In the genomic region with DNA sequence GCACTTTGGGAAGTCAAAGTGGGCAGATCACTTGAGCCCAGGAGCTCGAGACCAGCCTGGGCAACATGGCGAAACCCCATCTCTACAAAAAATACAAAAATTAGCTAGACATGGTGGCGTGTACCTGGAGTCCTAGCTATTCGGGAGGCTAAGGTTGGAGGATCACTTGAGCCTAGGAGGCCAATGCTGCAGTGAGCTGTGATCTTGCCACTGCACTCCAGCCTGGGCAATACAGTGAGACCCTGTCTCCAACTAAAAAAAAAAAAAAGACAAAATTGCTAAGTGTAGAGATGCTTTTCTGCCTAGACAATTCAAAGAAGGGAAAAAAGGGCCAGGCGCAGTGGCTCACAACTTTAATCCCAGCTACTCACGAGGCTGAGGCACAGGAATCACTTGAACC, we compare ENCODE assay signal across 20 cellular contexts. TPM values are rescaled to one million over a fixed set of nuclear protein-coding genes. Genes with fewer than 3 reads are reported as not detected.
DNase-seq lines count a peak whose midpoint lies in the region; ATAC-seq, FAIRE-seq and TF ChIP-seq lines count a peak whose summit lies in the region.
"Had no signal": no experiment of that assay in that cellular context is flagged by ENCODE, and none has a peak within 500 bp of the region (broad histone marks: within the 10 kb centered on the region; RNA-seq: fewer than 3 reads in every experiment).

No MANE protein-coding gene starts in this region.

- H3T11ph ChIP-seq in H9 (ENCODE audit: low read length), result no peak overlapping the region

- peaks cover 10% of the 10 kb centered on the region; the same call in 1 of the 2 replicates for H3K79me2 ChIP-seq in H9 (ENCODE audit: insufficient read depth, low read length)
- H3K79me2 ChIP-seq in K562 (ENCODE audit: control insufficient read depth, insufficient read depth, low read length), result peaks cover 15% of the 10 kb centered on the region

- no peak overlapping the region for H4K91ac ChIP-seq in H9 (ENCODE audit: insufficient read length, low read depth, low read length)

- BruUV-seq in Caco-2 (replicated peaks; lab: Mats Ljungman, UMichigan) (no TSS peak), K562 (replicated peaks; lab: Mats Ljungman, UMichigan) (no TSS peak)

- H3K4me1 ChIP-seq in Caco-2 (peaks cover 10% of the 10 kb centered on the region), H9 (ENCODE audit: insufficient read depth, low read length) (no peaks in the 10 kb centered on the region), K562 (replicated peaks in 1 of 2; ENCODE audit: control insufficient read depth in 2 of 2, insufficient read depth in 2 of 2, low read length in 2 of 2) (no peaks in the 10 kb centered on the region; a peak in 2 of 5 replicates)
- peaks cover 13% of the 10 kb centered on the region for H3K4me1 ChIP-seq in CD8-positive, alpha-beta T cell (ENCODE audit: insufficient read depth, low read length)

- no peak overlapping the region for H2AK5ac ChIP-seq in H9 (ENCODE audit: insufficient read length, low read length)

- no peak for TF ChIP-seq RAD21 in K562 (CRISPR knock-in tag; conservative IDR thresholded peaks at IDR 0.05 in 1 of 2, IDR thresholded peaks at IDR 0.05 in 1 of 2)

- H2BK12ac ChIP-seq in H9 (ENCODE audit: insufficient read length, low read depth, low read length), result no peak overlapping the region

- H4K8ac ChIP-seq in H9 (replicated peaks; ENCODE audit: insufficient read length, low read depth, low read length), result no peak overlapping the region

- POLR2A ChIA-PET in Caco-2 (lab: Charles Lee) (no interaction called here), K562 (lab: Yijun Ruan, JAX) (no interaction called here)
- POLR2A ChIA-PET in CD8-positive, alpha-beta T cell (lab: Charles Lee), result no interaction called here

- peaks cover 23% of the 10 kb centered on the region for H3K36me3 Mint-ChIP-seq in Caco-2 (ENCODE audit: insufficient read depth, unreplicated experiment)
- 0 out of 7 replicates have a peak, but pooled peaks cover 0 to 3% (median 2%) of the 10 kb centered on the region in 3 experiments for H3K36me3 Mint-ChIP-seq in H9 (ENCODE audit: insufficient read depth in 1 of 3, low read depth in 3 of 3)
- no peaks in the 10 kb centered on the region for H3K36me3 Mint-ChIP-seq in neural crest cell (ENCODE audit: low read depth)
- no peaks in the 10 kb centered on the region for H3K36me3 Mint-ChIP-seq in CD8-positive, alpha-beta T cell
- H3K36me3 Mint-ChIP-seq in activated T-helper 2 cell treated with anti-CD3 and anti-CD28 coated beads, Interferon-gamma antibody, Interleukin-2, Interleukin-4, amounts not matched to agents 10 μg/mL and 5 μg/mL and 100 μg/mL, durations not matched to agents 14 hours and 24 hours and 36 hours (ENCODE audit: low read depth), result no peaks in the 10 kb centered on the region
- H3K36me3 Mint-ChIP-seq: CD8-positive, alpha-beta memory T cell had no signal

- H3K27ac ChIP-seq in H9 (ENCODE audit: insufficient read length, low read depth, low read length) (no peak overlapping the region), K562 (ENCODE audit: extremely low read depth, low read depth, low read length) (no peak overlapping the region)
- H3K27ac ChIP-seq in CD8-positive, alpha-beta T cell (ENCODE audit: low read depth, low read length), result no peak overlapping the region
- H3K27ac ChIP-seq: GM23248 had no signal

- H3K4me3 Mint-ChIP-seq in Caco-2 (ENCODE audit: unreplicated experiment), result no peak overlapping the region
- no peak overlapping the region for H3K4me3 Mint-ChIP-seq in H9
- H3K4me3 Mint-ChIP-seq in neural crest cell, result peak overlapping the region; percentile 20
- no peak overlapping the region for H3K4me3 Mint-ChIP-seq in CD8-positive, alpha-beta T cell
- no peak overlapping the region for H3K4me3 Mint-ChIP-seq in activated T-helper 2 cell treated with anti-CD3 and anti-CD28 coated beads, Interferon-gamma antibody, Interleukin-2, Interleukin-4, amounts not matched to agents 10 μg/mL and 5 μg/mL and 100 μg/mL, durations not matched to agents 14 hours and 24 hours and 36 hours (ENCODE audit: low read depth)
- H3K4me3 Mint-ChIP-seq: CD8-positive, alpha-beta memory T cell had no signal

- ATAC-seq in K562, result no peak
- ATAC-seq in CD8-positive, alpha-beta T cell, result no peak
- ATAC-seq in GM21390 (IDR thresholded peaks at IDR 0.05; ENCODE audit: unreplicated experiment), result no peak
- ATAC-seq: A549 had no signal

- H2BK120ac ChIP-seq in H9 (ENCODE audit: low read depth, low read length, poor library complexity, severe bottlenecking), result no peak overlapping the region

- H3K4me2 ChIP-seq in H9 (ENCODE audit: insufficient read depth, insufficient read length, low read length), result no peak overlapping the region
- H3K4me2 ChIP-seq in K562 (ENCODE audit: insufficient read depth, low read length), result no peak overlapping the region
- H3K4me2 ChIP-seq: A549 had no signal

- no peaks in the 10 kb centered on the region for H3K79me1 ChIP-seq in H9 (ENCODE audit: insufficient read depth, low read depth, low read length, poor library complexity, severe bottlenecking)

- H4K20me1 ChIP-seq in H9 (ENCODE audit: control insufficient read depth, insufficient read depth, insufficient read length), result no peaks in the 10 kb centered on the region
- H4K20me1 ChIP-seq in K562 (replicated peaks; ENCODE audit: control insufficient read depth, insufficient read depth, low read length), result no peaks in the 10 kb centered on the region

- TF ChIP-seq POLR2A in K562 (conservative IDR thresholded peaks at IDR 0.05), result no peak

- no peak overlapping the region for H3K9ac ChIP-seq in H9 (ENCODE audit: extremely low read depth, insufficient read length, low read length)
- no peak overlapping the region for H3K9ac ChIP-seq in K562 (ENCODE audit: insufficient read depth in 1 of 2, low read depth in 2 of 2, low read length in 2 of 2)
- H3K9ac ChIP-seq: GM23248 had no signal

- no peak overlapping the region for H2BK5ac ChIP-seq in H9 (ENCODE audit: insufficient read length, low read length)

- no peak for FAIRE-seq in K562 (lab: Jason Lieb, UNC)
- FAIRE-seq: A549, GM12891, GM18507 had no signal

- WGBS in H9 (ENCODE audit: extremely low coverage, insufficient read length, low lambda C conversion rate), result no CpG with 5 or more reads among the region's 6 CpGs
- WGBS in K562 (ENCODE audit: insufficient coverage, low coverage, missing lambda C conversion rate), result 79% methylated on average over 3 of the region's 6 CpGs

- no peak overlapping the region for H2BK20ac ChIP-seq in H9 (ENCODE audit: low read depth, low read length, poor library complexity, severe bottlenecking)

- H4K5ac ChIP-seq in H9 (ENCODE audit: insufficient read length, low read depth, low read length), result no peak overlapping the region

- no peaks in the 10 kb centered on the region for H3K9me1 ChIP-seq in K562 (ENCODE audit: control insufficient read depth, insufficient read depth, low read length)

- in situ Hi-C loops in K562 (cut with MboI), result no loop called here

- DNase-seq in Caco-2 (no peak), H9 (no peak), K562 (ENCODE audit: extremely low read depth in 1 of 4, low spot score in 3 of 4) (no peak), neural crest cell (ENCODE audit: low read depth, low spot score) (no peak)
- DNase-seq in CD8-positive, alpha-beta T cell, result no peak
- no peak for DNase-seq in activated T-helper 2 cell treated with anti-CD3 and anti-CD28 coated beads, Interferon-gamma antibody, Interleukin-2, Interleukin-4, amounts not matched to agents 10 μg/mL and 5 μg/mL and 100 μg/mL, durations not matched to agents 14 hours and 24 hours and 36 hours (ENCODE audit: low spot score)
- DNase-seq: 8988T; ACHN; C1 segment of cervical spinal cord; Calu3; CD8-positive, alpha-beta memory T cell; DMS53; DMS79 treated with DMSO at 0.1 percent for 48 hours; GF-D8; GM23248 had no signal

- no peaks in the 10 kb centered on the region for H3K9me3 ChIP-seq in Caco-2
- no peaks in the 10 kb centered on the region for H3K9me3 ChIP-seq in H9 (ENCODE audit: control insufficient read depth, low read depth, low read length)
- H3K9me3 ChIP-seq in K562 (replicated peaks; ENCODE audit: control insufficient read depth, insufficient read depth, low read depth, low read length), result no peaks in the 10 kb centered on the region
- no peaks in the 10 kb centered on the region for H3K9me3 ChIP-seq in CD8-positive, alpha-beta T cell (ENCODE audit: low read length)
- H3K9me3 ChIP-seq: A549, HAP-1 had no signal

- peaks cover 26% of the 10 kb centered on the region for H3K4me1 Mint-ChIP-seq in Caco-2 (ENCODE audit: low read depth, unreplicated experiment)
- H3K4me1 Mint-ChIP-seq in H9, result peaks cover 27 to 28% of the 10 kb centered on the region in 2 experiments
- peaks cover 36% of the 10 kb centered on the region for H3K4me1 Mint-ChIP-seq in neural crest cell
- H3K4me1 Mint-ChIP-seq in CD8-positive, alpha-beta T cell (ENCODE audit: low read depth), result peaks cover 13% of the 10 kb centered on the region
- H3K4me1 Mint-ChIP-seq in activated T-helper 2 cell treated with anti-CD3 and anti-CD28 coated beads, Interferon-gamma antibody, Interleukin-2, Interleukin-4, amounts not matched to agents 10 μg/mL and 5 μg/mL and 100 μg/mL, durations not matched to agents 14 hours and 24 hours and 36 hours (ENCODE audit: low read depth), result peaks cover 15% of the 10 kb centered on the region

- H3K18ac ChIP-seq in H9 (ENCODE audit: insufficient read length, low read depth, low read length), result no peak overlapping the region

- H3K4ac ChIP-seq in H9 (ENCODE audit: low read depth, low read length), result no peak overlapping the region

- H3K4me3 ChIP-seq in Caco-2 (ENCODE audit: low read depth, low read length), result no peak overlapping the region
- no peak overlapping the region for H3K4me3 ChIP-seq in K562
- H3K4me3 ChIP-seq in CD8-positive, alpha-beta T cell (ENCODE audit: low read depth, low read length), result no peak overlapping the region
- H3K4me3 ChIP-seq: A549, GM23248, HAP-1 had no signal

- H3K27me3 ChIP-seq in Caco-2 (replicated peaks; ENCODE audit: control insufficient read depth, insufficient read depth, low read length), result no peaks in the 10 kb centered on the region
- H3K27me3 ChIP-seq in H9 (ENCODE audit: insufficient read depth, low read length), result no peaks in the 10 kb centered on the region
- H3K27me3 ChIP-seq in K562 (ENCODE audit: control insufficient read depth in 2 of 2, insufficient read depth in 2 of 2, low read length in 2 of 2), result no peaks in the 10 kb centered on the region
- no peaks in the 10 kb centered on the region for H3K27me3 ChIP-seq in CD8-positive, alpha-beta T cell (ENCODE audit: insufficient read depth, low read length)

- CTCF ChIA-PET in Caco-2 (lab: Charles Lee) (interaction anchor here (0.7 to 0.8 kb wide), 2 partner anchors 32 to 51 kb away, joined by 3 to 6 read pairs; no protein-coding TSS in a partner anchor), K562 (lab: Yijun Ruan, JAX; ENCODE audit: low intra/inter-chr PET ratio) (no interaction called here)
- CTCF ChIA-PET in CD8-positive, alpha-beta T cell (lab: Charles Lee), result interaction anchor here (1.1 kb wide), 1 partner anchor 14 kb away, joined by 3 read pairs; no protein-coding TSS in a partner anchor

- TF ChIP-seq CTCF in Caco-2 (IDR thresholded peaks at IDR 0.05; ENCODE audit: insufficient read depth in 1 of 2, low read depth in 1 of 2, low read length in 1 of 2, severe bottlenecking in 1 of 2, unreplicated experiment in 1 of 2), result no peak
- no peak for TF ChIP-seq CTCF in H9 (conservative IDR thresholded peaks at IDR 0.05)
- TF ChIP-seq CTCF in K562 (IDR thresholded peaks at IDR 0.05 in 2 of 3, conservative IDR thresholded peaks at IDR 0.05 in 1 of 3; ENCODE audit: insufficient read depth in 2 of 3, low read depth in 1 of 3, low read length in 3 of 3), result no peak
- no peak for TF ChIP-seq CTCF in neural crest cell (conservative IDR thresholded peaks at IDR 0.05)
- TF ChIP-seq CTCF in CD8-positive, alpha-beta T cell (IDR thresholded peaks at IDR 0.05), result no peak

- no peak overlapping the region for H2BK15ac ChIP-seq in H9 (ENCODE audit: low read depth, low read length)

- H3K27me3 Mint-ChIP-seq in Caco-2 (ENCODE audit: insufficient read depth, unreplicated experiment) (no peaks in the 10 kb centered on the region), H9 (ENCODE audit: low read depth) (no peaks in the 10 kb centered on the region), neural crest cell (ENCODE audit: low read depth) (peaks cover 2% of the 10 kb centered on the region)
- peaks cover 9% of the 10 kb centered on the region for H3K27me3 Mint-ChIP-seq in CD8-positive, alpha-beta T cell (ENCODE audit: low read depth)
- H3K27me3 Mint-ChIP-seq in activated T-helper 2 cell treated with anti-CD3 and anti-CD28 coated beads, Interferon-gamma antibody, Interleukin-2, Interleukin-4, amounts not matched to agents 10 μg/mL and 5 μg/mL and 100 μg/mL, durations not matched to agents 14 hours and 24 hours and 36 hours (ENCODE audit: low read depth), result peaks cover 33% of the 10 kb centered on the region

- no peaks in the 10 kb centered on the region for H3K9me3 Mint-ChIP-seq in Caco-2 (ENCODE audit: unreplicated experiment)
- H3K9me3 Mint-ChIP-seq in H9, result no peaks in the 10 kb centered on the region
- H3K9me3 Mint-ChIP-seq in neural crest cell, result no peaks in the 10 kb centered on the region
- H3K9me3 Mint-ChIP-seq in CD8-positive, alpha-beta T cell, result no peaks in the 10 kb centered on the region
- H3K9me3 Mint-ChIP-seq in activated T-helper 2 cell treated with anti-CD3 and anti-CD28 coated beads, Interferon-gamma antibody, Interleukin-2, Interleukin-4, amounts not matched to agents 10 μg/mL and 5 μg/mL and 100 μg/mL, durations not matched to agents 14 hours and 24 hours and 36 hours, result no peaks in the 10 kb centered on the region

- H3K14ac ChIP-seq in H9 (ENCODE audit: insufficient read depth, low read length), result no peak overlapping the region

- TF ChIP-seq EP300 in K562 (IDR thresholded peaks at IDR 0.05; ENCODE audit: low read length), result no peak

- peaks cover 13% of the 10 kb centered on the region for H3K23me2 ChIP-seq in H9 (ENCODE audit: insufficient read length, low read depth, low read length, poor library complexity, severe bottlenecking)

- H3K36me3 ChIP-seq in Caco-2 (ENCODE audit: control insufficient read depth, insufficient read depth, low read length) (no peaks in the 10 kb centered on the region), K562 (ENCODE audit: control insufficient read depth, insufficient read depth, low read length) (no peaks in the 10 kb centered on the region)
- no peaks in the 10 kb centered on the region for H3K36me3 ChIP-seq in CD8-positive, alpha-beta T cell (ENCODE audit: insufficient read depth, low read length)

- H2AFZ ChIP-seq in H9 (ENCODE audit: low read length), result no peak overlapping the region
- H2AFZ ChIP-seq in K562 (ENCODE audit: low read depth, low read length), result no peak overlapping the region
- H2AFZ ChIP-seq: GM23248 had no signal

- no peak overlapping the region for H3K56ac ChIP-seq in H9 (ENCODE audit: insufficient read length, low read depth, low read length)

- intact Hi-C loops in Caco-2 (cut with micrococcal nuclease; ENCODE audit: unreplicated experiment) (no loop called here), K562 (cut with micrococcal nuclease) (no loop called here)
- intact Hi-C loops in CD8-positive, alpha-beta T cell (cut with DNase I, micrococcal nuclease), result no loop called here
- intact Hi-C loops in activated T-helper 2 cell treated with anti-CD3 and anti-CD28 coated beads, Interferon-gamma antibody, Interleukin-2, Interleukin-4, amounts not matched to agents 10 μg/mL and 5 μg/mL and 100 μg/mL, durations not matched to agents 14 hours and 24 hours and 36 hours (cut with micrococcal nuclease), result no loop called here

- H3K23ac ChIP-seq in H9 (ENCODE audit: insufficient read length, low read depth, low read length), result no peak overlapping the region

- H3K27ac Mint-ChIP-seq in Caco-2 (ENCODE audit: unreplicated experiment) (peak overlapping the region; percentile 27), H9 (peak overlapping the region in 2 of 3 experiments; percentile 7 to 70; a peak in 1 of 7 replicates), neural crest cell (ENCODE audit: unreplicated experiment) (peak overlapping the region; percentile 78)
- no peak overlapping the region for H3K27ac Mint-ChIP-seq in CD8-positive, alpha-beta T cell
- H3K27ac Mint-ChIP-seq in activated T-helper 2 cell treated with anti-CD3 and anti-CD28 coated beads, Interferon-gamma antibody, Interleukin-2, Interleukin-4, amounts not matched to agents 10 μg/mL and 5 μg/mL and 100 μg/mL, durations not matched to agents 14 hours and 24 hours and 36 hours, result no peak overlapping the region
- H3K27ac Mint-ChIP-seq: CD8-positive, alpha-beta memory T cell had no signal

RNA-seq across cellular contexts. Expression of a gene that starts 3.4 kb away (rescaled TPM):
- total RNA-seq in Caco-2 (2022), result 72.7 and 78.4 TPM in 2 replicates
- 60.2 and 62.4 TPM in 2 replicates for total RNA-seq in H9 (2021)
- total RNA-seq in K562 (2011; cell fraction: chromatin; rRNA removed; ENCODE audit: low replicate concordance), result 38.8 and 60.4 TPM in 2 replicates
- 28.2 and 38.7 TPM in 2 replicates for total RNA-seq in K562 (2011; cell fraction: nucleolus; rRNA removed)
- total RNA-seq in K562 (2011; cell fraction: nucleoplasm; rRNA removed), result 30.5 and 33.0 TPM in 2 replicates
- 17.0 and 18.9 TPM in 2 replicates for total RNA-seq in K562 (2014; rRNA removed)
- total RNA-seq in K562 (2014; rRNA removed; fragmentation: Illumina TruSeq; extraction: Trizol), result 10.8 and 13.4 TPM in 2 replicates
- 11.5 and 12.3 TPM in 2 replicates for total RNA-seq in K562 (2015; rRNA removed; fragmentation: Illumina TruSeq; extraction: Trizol)
- total RNA-seq in K562 (2021), result 13.2 and 15.5 TPM in 2 replicates
- 10.2 and 11.3 TPM in 2 replicates for polyA plus RNA-seq in K562 (2011; rRNA removed)
- 19.2 and 20.8 TPM in 2 replicates for polyA plus RNA-seq in K562 (2011; cell fraction: cytosol; rRNA removed)
- 29.8 and 46.7 TPM in 2 replicates for polyA plus RNA-seq in K562 (2011; cell fraction: nucleus; rRNA removed)
- polyA plus RNA-seq in K562 (2012), result 7.7 and 9.4 TPM in 2 replicates
- polyA plus RNA-seq in K562 (2014; fragmentation: Illumina TruSeq; extraction: Trizol), result 7.8 and 10.5 TPM in 2 replicates
- 10 to 100 TPM in 1 of 2 experiments, 1 to 10 TPM in 1; 3.0 to 10.3 TPM for polyA plus RNA-seq in K562 (2014; fragmentation: Nextera tagmentation; extraction: Ambion mirVana)
- 8.1 and 9.9 TPM in 2 replicates for polyA plus RNA-seq in K562 (2014; rRNA removed)
- polyA minus RNA-seq in K562 (2011; rRNA and poly(A)+ RNA removed), result 68.0 and 70.2 TPM in 2 replicates
- 16.3 and 20.8 TPM in 2 replicates for polyA minus RNA-seq in K562 (2011; cell fraction: cytosol; rRNA and poly(A)+ RNA removed)
- 21.0 and 26.5 TPM in 2 replicates for polyA minus RNA-seq in K562 (2011; cell fraction: nucleus; rRNA and poly(A)+ RNA removed)
- total RNA-seq in neural crest cell, result 56.2 and 60.3 TPM in 2 replicates
- 1 to 10 TPM; 1.3 to 2.1 TPM for total RNA-seq in CD8-positive, alpha-beta T cell
- 0.55 and 1.5 TPM in 2 replicates for total RNA-seq in activated T-helper 2 cell treated with anti-CD3 and anti-CD28 coated beads, Interferon-gamma antibody, Interleukin-2, Interleukin-4, amounts not matched to agents 10 μg/mL and 5 μg/mL and 100 μg/mL, durations not matched to agents 14 hours and 24 hours and 36 hours

Comparison
In these comparisons a context has a peak if more than half of its experiments do, and no peak if none do; other contexts are left out.
1. H3K27ac Mint-ChIP-seq: peak in Caco-2 (single experiment), H9 (2 of 3) and neural crest cell (single experiment); none in CD8-positive, alpha-beta T cell (single experiment) and activated T-helper 2 cell treated with anti-CD3 and anti-CD28 coated beads, Interferon-gamma antibody, Interleukin-2, Interleukin-4, amounts not matched to agents 10 μg/mL and 5 μg/mL and 100 μg/mL, durations not matched to agents 14 hours and 24 hours and 36 hours (single experiment).